1 cellular context compared by ENCODE assay signal in genomic region chr10:4242561-4243035, GRCh38.
TF ChIP-seq lines count a peak whose summit lies in the region.

No MANE protein-coding gene starts in this region.

TF ChIP-seq in HCT116, 20 proteins besides CTCF, POLR2A, EP300 and RAD21 (continued from another document):
- TF ChIP-seq, protein P1, sequence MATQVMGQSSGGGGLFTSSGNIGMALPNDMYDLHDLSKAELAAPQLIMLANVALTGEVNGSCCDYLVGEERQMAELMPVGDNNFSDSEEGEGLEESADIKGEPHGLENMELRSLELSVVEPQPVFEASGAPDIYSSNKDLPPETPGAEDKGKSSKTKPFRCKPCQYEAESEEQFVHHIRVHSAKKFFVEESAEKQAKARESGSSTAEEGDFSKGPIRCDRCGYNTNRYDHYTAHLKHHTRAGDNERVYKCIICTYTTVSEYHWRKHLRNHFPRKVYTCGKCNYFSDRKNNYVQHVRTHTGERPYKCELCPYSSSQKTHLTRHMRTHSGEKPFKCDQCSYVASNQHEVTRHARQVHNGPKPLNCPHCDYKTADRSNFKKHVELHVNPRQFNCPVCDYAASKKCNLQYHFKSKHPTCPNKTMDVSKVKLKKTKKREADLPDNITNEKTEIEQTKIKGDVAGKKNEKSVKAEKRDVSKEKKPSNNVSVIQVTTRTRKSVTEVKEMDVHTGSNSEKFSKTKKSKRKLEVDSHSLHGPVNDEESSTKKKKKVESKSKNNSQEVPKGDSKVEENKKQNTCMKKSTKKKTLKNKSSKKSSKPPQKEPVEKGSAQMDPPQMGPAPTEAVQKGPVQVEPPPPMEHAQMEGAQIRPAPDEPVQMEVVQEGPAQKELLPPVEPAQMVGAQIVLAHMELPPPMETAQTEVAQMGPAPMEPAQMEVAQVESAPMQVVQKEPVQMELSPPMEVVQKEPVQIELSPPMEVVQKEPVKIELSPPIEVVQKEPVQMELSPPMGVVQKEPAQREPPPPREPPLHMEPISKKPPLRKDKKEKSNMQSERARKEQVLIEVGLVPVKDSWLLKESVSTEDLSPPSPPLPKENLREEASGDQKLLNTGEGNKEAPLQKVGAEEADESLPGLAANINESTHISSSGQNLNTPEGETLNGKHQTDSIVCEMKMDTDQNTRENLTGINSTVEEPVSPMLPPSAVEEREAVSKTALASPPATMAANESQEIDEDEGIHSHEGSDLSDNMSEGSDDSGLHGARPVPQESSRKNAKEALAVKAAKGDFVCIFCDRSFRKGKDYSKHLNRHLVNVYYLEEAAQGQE (IDR thresholded peaks at IDR 0.05; ENCODE audit: low read depth) = no peak
- peak; percentile 47; the same call in 1 of the 2 replicates for TF ChIP-seq SP1 (IDR thresholded peaks at IDR 0.05; ENCODE audit: low read depth)
- TF ChIP-seq YY1 (IDR thresholded peaks at IDR 0.05; ENCODE audit: extremely low read depth, insufficient replicate concordance, low read depth, low read length) = no peak
- no peak for TF ChIP-seq ELF1 (IDR thresholded peaks at IDR 0.05; ENCODE audit: borderline replicate concordance, low read depth)
